In genomic region chr19:53908106-53908932, GRCh38 we compare ENCODE assay signal across 1 cellular context.
TF ChIP-seq lines count a peak whose summit lies in the region.

No MANE protein-coding gene starts in this region.

TF ChIP-seq in HEK293, 187 proteins besides CTCF, POLR2A, EP300 and RAD21 (continued from another document):
- 0 out of 2 replicates have a peak, but pooled peaks have one; percentile 13 for TF ChIP-seq PATZ1 (tag by site-specific recombination; IDR thresholded peaks at IDR 0.05)
- TF ChIP-seq ZNF280D (tag by site-specific recombination; IDR thresholded peaks at IDR 0.05) = no peak
- TF ChIP-seq ZBTB10 (tag by site-specific recombination; IDR thresholded peaks at IDR 0.05) = 0 out of 2 replicates have a peak, but pooled peaks have one; percentile 33
- no peak for TF ChIP-seq ZNF791 (tag by site-specific recombination; IDR thresholded peaks at IDR 0.05)
- TF ChIP-seq FEZF1 (tag by site-specific recombination; IDR thresholded peaks at IDR 0.05) = no peak
- TF ChIP-seq PRDM6 (tag by site-specific recombination; IDR thresholded peaks at IDR 0.05) = no peak
- 0 out of 2 replicates have a peak, but pooled peaks have one; percentile 20 for TF ChIP-seq ZFP69B (tag by site-specific recombination; IDR thresholded peaks at IDR 0.05)
- no peak for TF ChIP-seq ZNF626 (tag by site-specific recombination; IDR thresholded peaks at IDR 0.05)
- TF ChIP-seq ZNF518A (tag by site-specific recombination; conservative IDR thresholded peaks at IDR 0.05; ENCODE audit: low read depth) = no peak
- no peak for TF ChIP-seq ZNF16 (tag by site-specific recombination; IDR thresholded peaks at IDR 0.05; ENCODE audit: low read depth)
- TF ChIP-seq KLF10 (tag by site-specific recombination; IDR thresholded peaks at IDR 0.05) = no peak
- TF ChIP-seq ZNF146 (tag by site-specific recombination; IDR thresholded peaks at IDR 0.05) = no peak
- no peak for TF ChIP-seq ZNF558 (tag by site-specific recombination; IDR thresholded peaks at IDR 0.05)
- TF ChIP-seq ZNF580 (tag by site-specific recombination; IDR thresholded peaks at IDR 0.05) = no peak
- TF ChIP-seq SP3 (tag by site-specific recombination; IDR thresholded peaks at IDR 0.05) = peak; percentile 69
- no peak for TF ChIP-seq ZNF274 (IDR thresholded peaks at IDR 0.05; ENCODE audit: low read length)
- TF ChIP-seq ZNF274 (tag by site-specific recombination; IDR thresholded peaks at IDR 0.05; ENCODE audit: borderline replicate concordance) = no peak
- no peak for TF ChIP-seq ZNF175 (tag by site-specific recombination; IDR thresholded peaks at IDR 0.05)
- TF ChIP-seq ZNF658 (tag by site-specific recombination; IDR thresholded peaks at IDR 0.05) = no peak
- no peak for TF ChIP-seq ZSCAN4 (tag by site-specific recombination; IDR thresholded peaks at IDR 0.05)
- TF ChIP-seq PRDM10 (tag by site-specific recombination; IDR thresholded peaks at IDR 0.05) = peak; percentile 39
- TF ChIP-seq ZNF121 (tag by site-specific recombination; IDR thresholded peaks at IDR 0.05) = no peak
- no peak for TF ChIP-seq BCL11B (tag by site-specific recombination; IDR thresholded peaks at IDR 0.05; ENCODE audit: low read depth)
- TF ChIP-seq ZNF600 (tag by site-specific recombination; IDR thresholded peaks at IDR 0.05) = no peak
- TF ChIP-seq ZNF350 (tag by site-specific recombination; IDR thresholded peaks at IDR 0.05) = no peak
- no peak for TF ChIP-seq TRIM28 (IDR thresholded peaks at IDR 0.05; ENCODE audit: borderline replicate concordance, low read length)
